ENCODE assay signal across 1 cellular context in the genomic region with DNA sequence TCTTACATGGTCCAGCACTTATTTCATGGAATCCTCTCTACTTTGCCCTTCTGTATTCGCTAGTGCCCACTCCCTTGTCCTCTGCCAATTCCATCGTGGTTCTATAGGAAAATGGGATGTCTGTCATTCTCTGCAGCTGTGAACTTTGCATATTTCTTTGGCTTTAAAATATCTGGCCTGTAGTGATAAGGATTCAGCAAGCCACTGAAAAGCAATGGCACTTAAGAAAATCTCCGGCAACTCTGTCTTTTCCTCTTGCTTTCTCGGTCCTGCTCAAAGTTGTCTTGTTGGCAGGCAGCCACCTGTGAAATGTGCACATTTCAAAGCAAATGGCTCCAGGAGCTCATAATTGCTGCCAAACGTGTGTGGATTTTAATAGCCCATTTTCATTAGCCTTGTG.
TF ChIP-seq lines count a peak whose summit lies in the region.

No MANE protein-coding gene starts in this region.

TF ChIP-seq in K562, 482 proteins besides CTCF, POLR2A, EP300 and RAD21 (continued from another document):
- TF ChIP-seq ZBTB43 (CRISPR knock-in tag; IDR thresholded peaks at IDR 0.05) = no peak
- no peak for TF ChIP-seq ZNF76 (CRISPR knock-in tag; IDR thresholded peaks at IDR 0.05; ENCODE audit: borderline replicate concordance)
- TF ChIP-seq GATAD2A (IDR thresholded peaks at IDR 0.05) = no peak
- TF ChIP-seq AFF4 (CRISPR knock-in tag; IDR thresholded peaks at IDR 0.05) = no peak
- no peak for TF ChIP-seq SIN3A (IDR thresholded peaks at IDR 0.05; ENCODE audit: borderline replicate concordance in 2 of 2, control insufficient read depth in 1 of 2, low read depth in 2 of 2, low read length in 2 of 2)
- no peak for TF ChIP-seq TCFL5 (CRISPR knock-in tag; conservative IDR thresholded peaks at IDR 0.05)
- TF ChIP-seq ATF4 (CRISPR knock-in tag; IDR thresholded peaks at IDR 0.05) = no peak
- peak; percentile 29; the same call in 1 of the 2 replicates for TF ChIP-seq MTA2 (IDR thresholded peaks at IDR 0.05; ENCODE audit: low read depth)
- no peak for TF ChIP-seq SREBF1 (IDR thresholded peaks at IDR 0.05; ENCODE audit: borderline replicate concordance, low read depth, low read length)
- no peak for TF ChIP-seq THAP12 (CRISPR knock-in tag; IDR thresholded peaks at IDR 0.05)
- no peak for TF ChIP-seq SOX6 (IDR thresholded peaks at IDR 0.05)
- TF ChIP-seq ZNF140 (CRISPR knock-in tag; IDR thresholded peaks at IDR 0.05) = no peak
- no peak for TF ChIP-seq TSC22D4 (tag; IDR thresholded peaks at IDR 0.05)
- no peak for TF ChIP-seq FUS (optimal IDR thresholded peaks at IDR 0.05; ENCODE audit: low read depth, low read length)
- TF ChIP-seq HMG20B (CRISPR knock-in tag; IDR thresholded peaks at IDR 0.05) = no peak
- TF ChIP-seq CSDE1 (IDR thresholded peaks at IDR 0.05) = no peak
- peak; percentile 68 for TF ChIP-seq TAL1 (IDR thresholded peaks at IDR 0.05)
- no peak for TF ChIP-seq SMC3 (conservative IDR thresholded peaks at IDR 0.05; ENCODE audit: insufficient read depth, low read depth, low read length)
- TF ChIP-seq ZNF184 (CRISPR knock-in tag; IDR thresholded peaks at IDR 0.05) = no peak
- no peak for TF ChIP-seq ETV5 (CRISPR knock-in tag; IDR thresholded peaks at IDR 0.05; ENCODE audit: low read depth)
- no peak for TF ChIP-seq STAT5B (CRISPR knock-in tag; IDR thresholded peaks at IDR 0.05)
- TF ChIP-seq GTF2A2 (tag; IDR thresholded peaks at IDR 0.05) = no peak
- no peak for TF ChIP-seq CBFB (CRISPR knock-in tag; IDR thresholded peaks at IDR 0.05)
- TF ChIP-seq MECOM (CRISPR knock-in tag; IDR thresholded peaks at IDR 0.05) = no peak
- peak; percentile 51 for TF ChIP-seq NCOR1 (IDR thresholded peaks at IDR 0.05)
- TF ChIP-seq CBFA2T3 (IDR thresholded peaks at IDR 0.05) = peak; percentile 74
- TF ChIP-seq RCOR1 (IDR thresholded peaks at IDR 0.05; ENCODE audit: borderline replicate concordance in 1 of 2, low read depth in 2 of 2, low read length in 2 of 2) = 0 out of 4 replicates have a peak, but pooled peaks of 1 of the 2 experiments have one; percentile 10
- peak; percentile 51 for TF ChIP-seq CBFA2T2 (conservative IDR thresholded peaks at IDR 0.05)
- no peak for TF ChIP-seq HIVEP1 (CRISPR knock-in tag; IDR thresholded peaks at IDR 0.05)
- TF ChIP-seq ZNF699 (CRISPR knock-in tag; IDR thresholded peaks at IDR 0.05; ENCODE audit: insufficient replicate concordance) = no peak
